In the genomic region with DNA sequence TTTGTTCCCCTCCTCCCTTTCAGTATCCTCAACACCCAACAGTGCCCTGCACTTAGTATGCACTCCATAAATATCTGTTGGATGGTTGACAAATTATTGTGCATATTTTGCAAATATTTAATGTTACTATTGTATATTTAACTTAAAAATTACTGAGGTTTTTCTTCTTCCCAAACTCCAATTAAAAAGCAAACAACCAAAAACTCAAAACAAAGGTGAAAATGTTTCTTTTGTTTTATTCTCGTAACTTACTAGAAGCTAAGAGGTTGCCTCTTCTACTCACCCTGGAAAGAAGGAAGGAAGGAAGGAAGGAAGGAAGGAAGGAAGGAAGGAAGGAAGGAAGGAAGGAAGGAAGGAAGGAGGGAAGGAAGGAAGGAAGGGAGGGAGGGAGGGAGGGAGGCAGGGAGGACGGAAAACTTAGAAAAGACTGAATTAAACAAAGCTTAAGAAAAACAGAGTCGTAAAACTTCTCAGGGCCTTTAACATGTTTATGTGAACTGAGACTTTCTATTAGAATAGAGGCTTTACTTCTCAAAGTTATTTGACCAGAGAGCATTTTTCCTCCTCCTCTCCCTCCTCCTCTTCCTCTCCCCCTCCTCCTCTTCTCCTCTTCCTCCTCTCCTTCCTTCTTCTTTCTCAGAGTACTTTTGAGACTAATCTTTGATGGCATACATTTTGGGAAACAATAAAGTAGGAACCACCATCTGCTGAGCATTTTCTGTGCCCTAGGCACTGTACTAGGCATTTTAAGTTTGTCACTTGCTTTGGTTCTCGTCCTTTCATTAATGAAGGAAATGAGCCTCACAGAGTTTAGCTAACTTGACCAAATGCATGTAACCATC, we compare ENCODE assay signal across 26 cellular contexts.
A peak's percentile ranks its signal among the peaks of the same experiment; 100 is the strongest.
DNase-seq lines count a peak whose midpoint lies in the region; ATAC-seq, FAIRE-seq and TF ChIP-seq lines count a peak whose summit lies in the region.
"Had no signal": no experiment of that assay in that cellular context is flagged by ENCODE, and none has a peak within 500 bp of the region (broad histone marks: within the 10 kb centered on the region; RNA-seq: fewer than 3 reads in every experiment).

No MANE protein-coding gene starts in this region.

- in situ Hi-C loops in HepG2 (cut with HindIII; ENCODE audit: extremely low pct_ligation_motif_present, low pct_unique_long_range_greater_than_20kb): no loop called here

- no peak overlapping the region for H2BK120ac ChIP-seq in mesenchymal stem cell (ENCODE audit: low read depth, low read length)

- TF ChIP-seq RAD21 in HepG2 (CRISPR knock-in tag; IDR thresholded peaks at IDR 0.05): no peak

- POLR2A ChIA-PET in HepG2 (lab: Yijun Ruan, JAX): no interaction called here

- H3K4me3 ChIP-seq in HepG2 (replicated peaks in 1 of 3; ENCODE audit: insufficient read depth in 1 of 3, low read depth in 2 of 3, low read length in 3 of 3): no peak overlapping the region
- H3K4me3 ChIP-seq in right lobe of liver: no peak overlapping the region
- no peak overlapping the region for H3K4me3 ChIP-seq in mesenchymal stem cell (ENCODE audit: insufficient read depth in 1 of 2, low read depth in 1 of 2, low read length in 2 of 2)
- H3K4me3 ChIP-seq: A549, BLaER1, GM12878 had no signal

- H3K79me1 ChIP-seq in mesenchymal stem cell (replicated peaks; ENCODE audit: low read length, poor library complexity, severe bottlenecking): peaks cover 14% of the 10 kb centered on the region

- H3K23ac ChIP-seq in mesenchymal stem cell (ENCODE audit: low read length in 2 of 2): no peak overlapping the region

- no peak overlapping the region for H3K27ac ChIP-seq in HepG2 (ENCODE audit: extremely low read length, insufficient read depth, low read length)
- no peak overlapping the region for H3K27ac ChIP-seq in right lobe of liver
- H3K27ac ChIP-seq in mesenchymal stem cell (ENCODE audit: low read length, poor library complexity, severe bottlenecking): no peak overlapping the region
- H3K27ac ChIP-seq: 22Rv1, A549, BLaER1 had no signal

- BruUV-seq in HepG2 (replicated peaks; lab: Mats Ljungman, UMichigan): no TSS peak

- H3K4me2 ChIP-seq in HepG2 (ENCODE audit: low read depth, low read length) (no peak overlapping the region), mesenchymal stem cell (ENCODE audit: low read length, poor library complexity, severe bottlenecking) (no peak overlapping the region)
- H3K4me2 ChIP-seq: A549, BLaER1 had no signal

- WGBS in HepG2 (ENCODE audit: low lambda C conversion rate): 2% methylated on average over 4 of the region's 4 CpGs
- 84% methylated on average over 4 of the region's 4 CpGs for WGBS in right lobe of liver (ENCODE audit: insufficient coverage, low coverage, low lambda C conversion rate, missing lambda C conversion rate)
- 86% methylated on average over 3 of the region's 4 CpGs for WGBS in mesenchymal stem cell

- TF ChIP-seq POLR2A in HepG2 (IDR thresholded peaks at IDR 0.05; ENCODE audit: insufficient read depth in 1 of 2, low read depth in 2 of 2, low read length in 2 of 2): no peak
- no peak for TF ChIP-seq POLR2A in right lobe of liver (IDR thresholded peaks at IDR 0.05)

- H3K27ac Mint-ChIP-seq in activated T-helper 2 cell treated with anti-CD3 and anti-CD28 coated beads, Interferon-gamma antibody, Interleukin-2, Interleukin-4, amounts not matched to agents 10 μg/mL and 5 μg/mL and 100 μg/mL, durations not matched to agents 14 hours and 24 hours and 36 hours: no peak overlapping the region
- H3K27ac Mint-ChIP-seq: CD14-positive monocyte; CD4-positive, alpha-beta memory T cell; CD4-positive, CD25-positive, alpha-beta regulatory T cell; CD8-positive, alpha-beta memory T cell had no signal

- TF ChIP-seq EP300 in HepG2 (IDR thresholded peaks at IDR 0.05; ENCODE audit: low read depth in 2 of 2, low read length in 2 of 2): no peak
- TF ChIP-seq EP300 in HepG2 (CRISPR knock-in tag; IDR thresholded peaks at IDR 0.05; ENCODE audit: borderline replicate concordance): no peak

- no peak for FAIRE-seq in HepG2 (lab: Jason Lieb, UNC)
- FAIRE-seq: A549, GM12878, GM12892, GM18507 had no signal

- intact Hi-C loops in HepG2 (cut with micrococcal nuclease; ENCODE audit: unreplicated experiment): no loop called here
- intact Hi-C loops in right lobe of liver (cut with DNase I): no loop called here
- intact Hi-C loops in activated T-helper 2 cell treated with anti-CD3 and anti-CD28 coated beads, Interferon-gamma antibody, Interleukin-2, Interleukin-4, amounts not matched to agents 10 μg/mL and 5 μg/mL and 100 μg/mL, durations not matched to agents 14 hours and 24 hours and 36 hours (cut with micrococcal nuclease): no loop called here

- no peak overlapping the region for H3K4me3 Mint-ChIP-seq in activated T-helper 2 cell treated with anti-CD3 and anti-CD28 coated beads, Interferon-gamma antibody, Interleukin-2, Interleukin-4, amounts not matched to agents 10 μg/mL and 5 μg/mL and 100 μg/mL, durations not matched to agents 14 hours and 24 hours and 36 hours (ENCODE audit: low read depth)
- H3K4me3 Mint-ChIP-seq: CD14-positive monocyte; CD4-positive, alpha-beta memory T cell; CD4-positive, CD25-positive, alpha-beta regulatory T cell; CD8-positive, alpha-beta memory T cell had no signal

- H3K9ac ChIP-seq in HepG2 (ENCODE audit: insufficient read depth, low read depth, low read length): no peak overlapping the region
- H3K9ac ChIP-seq in mesenchymal stem cell (ENCODE audit: low read length): no peak overlapping the region
- H3K9ac ChIP-seq: BLaER1 had no signal

- H2BK12ac ChIP-seq in mesenchymal stem cell (ENCODE audit: low read length in 2 of 2): no peak overlapping the region

- H3K4me1 ChIP-seq in HepG2 (ENCODE audit: insufficient read depth, low read length) (no peaks in the 10 kb centered on the region), right lobe of liver (no peaks in the 10 kb centered on the region), mesenchymal stem cell (ENCODE audit: control insufficient read depth, insufficient read depth, low read depth, low read length) (peaks cover 7% of the 10 kb centered on the region)
- H3K4me1 ChIP-seq: A549, BE2C, BLaER1 had no signal

- H2BK5ac ChIP-seq in mesenchymal stem cell (ENCODE audit: low read depth, low read length, poor library complexity, severe bottlenecking): no peak overlapping the region

- no peak overlapping the region for H4K91ac ChIP-seq in mesenchymal stem cell (ENCODE audit: low read length)

- H4K8ac ChIP-seq in mesenchymal stem cell (ENCODE audit: low read length): no peak overlapping the region

- TF ChIP-seq CTCF in HepG2 (CRISPR knock-in tag; IDR thresholded peaks at IDR 0.05) (no peak), right lobe of liver (IDR thresholded peaks at IDR 0.05) (no peak)

- no peaks in the 10 kb centered on the region for H4K20me1 ChIP-seq in HepG2 (ENCODE audit: insufficient read depth, low read length)

- ATAC-seq in HepG2 (no peak), right lobe of liver (no peak)
- ATAC-seq: A549, GM12878 had no signal

- no peak overlapping the region for H3K14ac ChIP-seq in mesenchymal stem cell (ENCODE audit: low read length in 2 of 2)

- H3K18ac ChIP-seq in mesenchymal stem cell (ENCODE audit: low read depth in 1 of 2, low read length in 2 of 2): no peak overlapping the region

- H3K27me3 ChIP-seq in HepG2 (ENCODE audit: control insufficient read depth in 1 of 2, insufficient read depth in 2 of 2, low read length in 2 of 2) (peaks cover 0 to 10% of the 10 kb centered on the region in 2 experiments; a peak in 1 of 5 replicates), right lobe of liver (no peaks in the 10 kb centered on the region), mesenchymal stem cell (ENCODE audit: control insufficient read depth in 1 of 2, insufficient read depth in 1 of 2, low read length in 2 of 2) (no peaks in the 10 kb centered on the region)
- H3K27me3 ChIP-seq: BLaER1 had no signal

- no peaks in the 10 kb centered on the region for H3K4me1 Mint-ChIP-seq in activated T-helper 2 cell treated with anti-CD3 and anti-CD28 coated beads, Interferon-gamma antibody, Interleukin-2, Interleukin-4, amounts not matched to agents 10 μg/mL and 5 μg/mL and 100 μg/mL, durations not matched to agents 14 hours and 24 hours and 36 hours (ENCODE audit: low read depth)
- H3K4me1 Mint-ChIP-seq: CD14-positive monocyte; CD4-positive, alpha-beta memory T cell; CD4-positive, CD25-positive, alpha-beta regulatory T cell; CD8-positive, alpha-beta memory T cell had no signal

- H3K36me3 ChIP-seq in HepG2 (replicated peaks in 1 of 2; ENCODE audit: control insufficient read depth in 1 of 2, insufficient read depth in 2 of 2, low read length in 2 of 2) (no peaks in the 10 kb centered on the region), right lobe of liver (no peaks in the 10 kb centered on the region), mesenchymal stem cell (ENCODE audit: control insufficient read depth in 1 of 2, insufficient read depth in 2 of 2, low read depth in 1 of 2, low read length in 2 of 2) (no peaks in the 10 kb centered on the region)
- H3K36me3 ChIP-seq: BE2C had no signal

- H2AK5ac ChIP-seq in mesenchymal stem cell (ENCODE audit: low read length, severe bottlenecking): peak overlapping the region; percentile 42

- no peaks in the 10 kb centered on the region for H3K9me3 Mint-ChIP-seq in activated T-helper 2 cell treated with anti-CD3 and anti-CD28 coated beads, Interferon-gamma antibody, Interleukin-2, Interleukin-4, amounts not matched to agents 10 μg/mL and 5 μg/mL and 100 μg/mL, durations not matched to agents 14 hours and 24 hours and 36 hours

- DNase-seq in HepG2 (ENCODE audit: low spot score) (no peak), right lobe of liver (no peak), mesenchymal stem cell (no peak)
- no peak for DNase-seq in activated CD4-positive, alpha-beta T cell treated with anti-CD3 and anti-CD28 coated beads for 48 hours
- no peak for DNase-seq in activated T-helper 2 cell treated with anti-CD3 and anti-CD28 coated beads, Interferon-gamma antibody, Interleukin-2, Interleukin-4, amounts not matched to agents 10 μg/mL and 5 μg/mL and 100 μg/mL, durations not matched to agents 14 hours and 24 hours and 36 hours (ENCODE audit: low spot score)
- DNase-seq: ACHN; BE2C; C1 segment of cervical spinal cord; CD4-positive, alpha-beta memory T cell; CD4-positive, CD25-positive, alpha-beta regulatory T cell; CD8-positive, alpha-beta memory T cell; COR-L47; DMS 273 treated with DMSO at 0.1 percent for 48 hours; DMS153; DMS53; DMS79; DND-41; EL; GDM1 had no signal

- no peak overlapping the region for H2AFZ ChIP-seq in HepG2 (ENCODE audit: low read length)
- H2AFZ ChIP-seq in mesenchymal stem cell (ENCODE audit: low read depth, low read length): no peak overlapping the region

- H3K27me3 Mint-ChIP-seq in activated T-helper 2 cell treated with anti-CD3 and anti-CD28 coated beads, Interferon-gamma antibody, Interleukin-2, Interleukin-4, amounts not matched to agents 10 μg/mL and 5 μg/mL and 100 μg/mL, durations not matched to agents 14 hours and 24 hours and 36 hours (ENCODE audit: low read depth): no peaks in the 10 kb centered on the region
- H3K27me3 Mint-ChIP-seq: CD4-positive, CD25-positive, alpha-beta regulatory T cell; CD8-positive, alpha-beta memory T cell had no signal

- no peak overlapping the region for H3K4ac ChIP-seq in mesenchymal stem cell (ENCODE audit: low read depth in 1 of 2, low read length in 2 of 2)

- CTCF ChIA-PET in HepG2 (lab: Yijun Ruan, JAX; ENCODE audit: low intra/inter-chr PET ratio, low total read pairs): no interaction called here

- H3K36me3 Mint-ChIP-seq in activated T-helper 2 cell treated with anti-CD3 and anti-CD28 coated beads, Interferon-gamma antibody, Interleukin-2, Interleukin-4, amounts not matched to agents 10 μg/mL and 5 μg/mL and 100 μg/mL, durations not matched to agents 14 hours and 24 hours and 36 hours (ENCODE audit: low read depth): no peaks in the 10 kb centered on the region
- H3K36me3 Mint-ChIP-seq: CD14-positive monocyte; CD4-positive, alpha-beta memory T cell; CD4-positive, CD25-positive, alpha-beta regulatory T cell; CD8-positive, alpha-beta memory T cell had no signal

- H3K9me3 ChIP-seq in HepG2 (ENCODE audit: low read length) (no peaks in the 10 kb centered on the region), right lobe of liver (no peaks in the 10 kb centered on the region), mesenchymal stem cell (ENCODE audit: control insufficient read depth, low read length) (no peaks in the 10 kb centered on the region)
- H3K9me3 ChIP-seq: A549, BE2C, BLaER1 had no signal

- H2BK15ac ChIP-seq in mesenchymal stem cell (ENCODE audit: low read depth, poor library complexity, severe bottlenecking): no peak overlapping the region

- H3K79me2 ChIP-seq in HepG2 (ENCODE audit: insufficient read depth, low read length): no peaks in the 10 kb centered on the region
